Comparison of ENCODE assay signal across 9 cellular contexts in genomic region chr5:26563979-26564378, GRCh38.
"Had no signal": no experiment of that assay in that cellular context is flagged by ENCODE, and none has a peak within 500 bp of the region (broad histone marks: within the 10 kb centered on the region; RNA-seq: fewer than 3 reads in every experiment).

No MANE protein-coding gene starts in this region.

- H3K4me1 ChIP-seq: HAP-1 had no signal

- H3K27ac Mint-ChIP-seq: GM23338, H9, HFFc6 had no signal

- H3K36me3 ChIP-seq: HAP-1 had no signal

- H3K4me3 ChIP-seq: GM23248, GM23338, HAP-1 had no signal

- H2AFZ ChIP-seq: GM23248, GM23338 had no signal

- H3K9ac ChIP-seq: GM23248 had no signal

- ATAC-seq: GM23338, HCT116 had no signal

- H3K9me3 ChIP-seq: HAP-1 had no signal

- H3K4me3 Mint-ChIP-seq: GM23338, H9, HFFc6 had no signal

- H3K27ac ChIP-seq: GM23248 had no signal

- H3K4me2 ChIP-seq: GM23338 had no signal

- H3K4me1 Mint-ChIP-seq: GM23338, H9 had no signal

- DNase-seq: GM23248, GOT3, H7, H9, HCEC 1CT, HFFc6 had no signal
